8 cellular contexts compared by ENCODE assay signal in genomic region chr17:21283482-21284318, GRCh38. TPM values are rescaled to one million over a fixed set of nuclear protein-coding genes. Genes with fewer than 3 reads are reported as not detected.
DNase-seq lines count a peak whose midpoint lies in the region; ATAC-seq and TF ChIP-seq lines count a peak whose summit lies in the region.

No MANE protein-coding gene starts in this region.

- peaks cover 4% of the 10 kb centered on the region for H3K36me3 ChIP-seq in mucosa of descending colon (ENCODE audit: low read depth)

- DNase-seq in ELF-1 (ENCODE audit: low read depth, low spot score) (peak; percentile 87), NCI-H1105 treated with DMSO at 0.1 percent for 48 hours (lab: John Stamatoyannopoulos, UW) (peak; percentile 45), dermis blood vessel endothelial cell (peak; percentile 54), mucosa of descending colon (peak in 1 of 3 donors; percentile 78), NCI-H2227 treated with DMSO at 0.1 percent for 48 hours (lab: John Stamatoyannopoulos, UW) (no peak), UCSD-AML1 (lab: John Stamatoyannopoulos, UW; ENCODE audit: unreplicated experiment) (no peak), NCI-H2227 (lab: John Stamatoyannopoulos, UW; ENCODE audit: unreplicated experiment) (no peak)

- H3K9me3 ChIP-seq in mucosa of descending colon = no peaks in the 10 kb centered on the region

- H3K4me1 ChIP-seq in mucosa of descending colon (ENCODE audit: low read depth) = peaks cover 30% of the 10 kb centered on the region

- intact Hi-C loops in mucosa of descending colon (cut with DNase I, micrococcal nuclease) = loop anchor here in 1 of 2 donors (10.0 kb wide), 1 partner anchor 171 kb away; no protein-coding TSS in a partner anchor

- H3K4me3 ChIP-seq in mucosa of descending colon = peak overlapping the region; percentile 94

- no peak for TF ChIP-seq CTCF in mucosa of descending colon (IDR thresholded peaks at IDR 0.05)

- ATAC-seq in GM21723 (IDR thresholded peaks at IDR 0.05; ENCODE audit: unreplicated experiment) (peak; percentile 7), mucosa of descending colon (peak; percentile 0)

RNA-seq across cellular contexts. Expression of gene MAP2K3, which starts 0.8 kb away (rescaled TPM):
- total RNA-seq in dermis blood vessel endothelial cell (20.8 and 39.0 TPM in 2 replicates), mucosa of descending colon (10 to 100 TPM; 46.0 to 75.5 (median 67.1) TPM)

RNA-seq across cellular contexts. Expression of gene NATD1, which starts 30.5 kb away (rescaled TPM):
- total RNA-seq in dermis blood vessel endothelial cell = 4.1 and 8.2 TPM in 2 replicates
- total RNA-seq in mucosa of descending colon = 10 to 100 TPM in 1 of 3 donors, 1 to 10 TPM in 2; 3.9 to 11.1 (median 7.2) TPM

Comparison
In these comparisons a context has a peak if more than half of its experiments do, and no peak if none do; other contexts are left out.
1. DNase-seq: peak in ELF-1 (single experiment), NCI-H1105 treated with DMSO at 0.1 percent for 48 hours (single experiment) and dermis blood vessel endothelial cell (single experiment); none in NCI-H2227 treated with DMSO at 0.1 percent for 48 hours (single experiment), UCSD-AML1 (single experiment) and NCI-H2227 (single experiment).